1 cellular context compared by ENCODE assay signal in the genomic region with DNA sequence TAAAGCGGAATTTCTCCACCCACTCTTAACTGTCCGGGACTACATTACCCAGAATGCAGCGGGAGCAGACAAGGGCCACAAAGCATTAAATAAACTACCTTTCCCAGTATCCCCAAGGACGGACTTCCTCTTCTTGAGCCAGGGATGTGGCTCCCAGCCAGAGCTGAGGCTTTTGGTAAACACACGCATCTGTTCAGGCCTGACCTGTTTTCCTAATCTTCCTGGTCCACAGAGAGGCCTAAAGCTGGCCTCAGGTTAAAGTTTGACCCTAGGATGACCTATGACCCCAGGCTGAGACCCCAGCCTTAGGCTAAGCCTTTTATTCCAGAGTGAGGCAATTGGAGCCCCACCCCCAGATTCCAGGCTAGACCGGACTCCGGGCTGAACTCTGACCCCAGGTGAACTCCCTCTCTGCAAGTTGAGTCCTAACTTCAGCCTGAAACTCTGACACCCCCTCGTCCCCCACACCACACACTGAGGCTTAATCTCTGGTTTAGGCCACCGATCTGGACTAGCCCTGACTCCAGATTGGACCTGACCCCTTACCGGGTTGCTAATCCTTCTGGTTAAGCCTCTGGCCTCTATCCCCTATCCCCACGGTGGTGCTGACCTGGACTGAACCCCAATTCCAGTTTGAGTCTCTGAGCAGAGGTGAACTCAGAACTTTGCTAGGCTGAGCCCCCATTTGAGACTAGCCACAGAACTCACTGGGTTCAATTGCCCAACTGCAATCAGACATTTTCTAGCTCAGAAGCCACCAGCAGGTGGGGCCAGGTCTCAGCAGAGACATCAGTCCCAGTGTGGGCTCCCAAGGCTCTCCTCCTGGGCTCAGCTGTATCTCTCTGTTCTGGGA.
TF ChIP-seq lines count a peak whose summit lies in the region.

No MANE protein-coding gene starts in this region.

TF ChIP-seq in HEK293, 187 proteins besides CTCF, POLR2A, EP300 and RAD21 (continued from another document):
- TF ChIP-seq, protein P1, sequence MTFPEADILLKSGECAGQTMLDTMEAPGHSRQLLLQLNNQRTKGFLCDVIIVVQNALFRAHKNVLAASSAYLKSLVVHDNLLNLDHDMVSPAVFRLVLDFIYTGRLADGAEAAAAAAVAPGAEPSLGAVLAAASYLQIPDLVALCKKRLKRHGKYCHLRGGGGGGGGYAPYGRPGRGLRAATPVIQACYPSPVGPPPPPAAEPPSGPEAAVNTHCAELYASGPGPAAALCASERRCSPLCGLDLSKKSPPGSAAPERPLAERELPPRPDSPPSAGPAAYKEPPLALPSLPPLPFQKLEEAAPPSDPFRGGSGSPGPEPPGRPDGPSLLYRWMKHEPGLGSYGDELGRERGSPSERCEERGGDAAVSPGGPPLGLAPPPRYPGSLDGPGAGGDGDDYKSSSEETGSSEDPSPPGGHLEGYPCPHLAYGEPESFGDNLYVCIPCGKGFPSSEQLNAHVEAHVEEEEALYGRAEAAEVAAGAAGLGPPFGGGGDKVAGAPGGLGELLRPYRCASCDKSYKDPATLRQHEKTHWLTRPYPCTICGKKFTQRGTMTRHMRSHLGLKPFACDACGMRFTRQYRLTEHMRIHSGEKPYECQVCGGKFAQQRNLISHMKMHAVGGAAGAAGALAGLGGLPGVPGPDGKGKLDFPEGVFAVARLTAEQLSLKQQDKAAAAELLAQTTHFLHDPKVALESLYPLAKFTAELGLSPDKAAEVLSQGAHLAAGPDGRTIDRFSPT (tag by site-specific recombination; IDR thresholded peaks at IDR 0.05), result no peak
- TF ChIP-seq, protein P2, sequence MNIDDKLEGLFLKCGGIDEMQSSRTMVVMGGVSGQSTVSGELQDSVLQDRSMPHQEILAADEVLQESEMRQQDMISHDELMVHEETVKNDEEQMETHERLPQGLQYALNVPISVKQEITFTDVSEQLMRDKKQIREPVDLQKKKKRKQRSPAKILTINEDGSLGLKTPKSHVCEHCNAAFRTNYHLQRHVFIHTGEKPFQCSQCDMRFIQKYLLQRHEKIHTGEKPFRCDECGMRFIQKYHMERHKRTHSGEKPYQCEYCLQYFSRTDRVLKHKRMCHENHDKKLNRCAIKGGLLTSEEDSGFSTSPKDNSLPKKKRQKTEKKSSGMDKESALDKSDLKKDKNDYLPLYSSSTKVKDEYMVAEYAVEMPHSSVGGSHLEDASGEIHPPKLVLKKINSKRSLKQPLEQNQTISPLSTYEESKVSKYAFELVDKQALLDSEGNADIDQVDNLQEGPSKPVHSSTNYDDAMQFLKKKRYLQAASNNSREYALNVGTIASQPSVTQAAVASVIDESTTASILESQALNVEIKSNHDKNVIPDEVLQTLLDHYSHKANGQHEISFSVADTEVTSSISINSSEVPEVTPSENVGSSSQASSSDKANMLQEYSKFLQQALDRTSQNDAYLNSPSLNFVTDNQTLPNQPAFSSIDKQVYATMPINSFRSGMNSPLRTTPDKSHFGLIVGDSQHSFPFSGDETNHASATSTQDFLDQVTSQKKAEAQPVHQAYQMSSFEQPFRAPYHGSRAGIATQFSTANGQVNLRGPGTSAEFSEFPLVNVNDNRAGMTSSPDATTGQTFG (tag by site-specific recombination; IDR thresholded peaks at IDR 0.05; ENCODE audit: borderline replicate concordance), result no peak
- TF ChIP-seq REPIN1 (tag by site-specific recombination; IDR thresholded peaks at IDR 0.05; ENCODE audit: low read depth) (no peak), BCL11B (tag by site-specific recombination; IDR thresholded peaks at IDR 0.05; ENCODE audit: low read depth) (peak; percentile 100), OSR2 (tag by site-specific recombination; IDR thresholded peaks at IDR 0.05) (no peak), ZNF274 (IDR thresholded peaks at IDR 0.05; ENCODE audit: low read length) (no peak), ZNF274 (tag by site-specific recombination; IDR thresholded peaks at IDR 0.05; ENCODE audit: borderline replicate concordance) (no peak), ZNF560 (tag by site-specific recombination; IDR thresholded peaks at IDR 0.05; ENCODE audit: borderline replicate concordance) (no peak), ZNF791 (tag by site-specific recombination; IDR thresholded peaks at IDR 0.05) (no peak), ZNF335 (tag by site-specific recombination; conservative IDR thresholded peaks at IDR 0.05) (no peak; the same call in 1 of the 2 replicates), ZNF621 (tag by site-specific recombination; IDR thresholded peaks at IDR 0.05) (no peak), FEZF1 (tag by site-specific recombination; IDR thresholded peaks at IDR 0.05) (no peak), ZNF221 (tag by site-specific recombination; IDR thresholded peaks at IDR 0.05; ENCODE audit: borderline replicate concordance) (no peak), ZNF350 (tag by site-specific recombination; IDR thresholded peaks at IDR 0.05) (no peak), ZNF624 (tag by site-specific recombination; IDR thresholded peaks at IDR 0.05) (no peak), ZFP69B (tag by site-specific recombination; IDR thresholded peaks at IDR 0.05) (peak; percentile 15; the same call in 1 of the 2 replicates), SP7 (tag by site-specific recombination; IDR thresholded peaks at IDR 0.05) (peak; percentile 10; the same call in 1 of the 2 replicates)
- TF ChIP-seq, protein P3, sequence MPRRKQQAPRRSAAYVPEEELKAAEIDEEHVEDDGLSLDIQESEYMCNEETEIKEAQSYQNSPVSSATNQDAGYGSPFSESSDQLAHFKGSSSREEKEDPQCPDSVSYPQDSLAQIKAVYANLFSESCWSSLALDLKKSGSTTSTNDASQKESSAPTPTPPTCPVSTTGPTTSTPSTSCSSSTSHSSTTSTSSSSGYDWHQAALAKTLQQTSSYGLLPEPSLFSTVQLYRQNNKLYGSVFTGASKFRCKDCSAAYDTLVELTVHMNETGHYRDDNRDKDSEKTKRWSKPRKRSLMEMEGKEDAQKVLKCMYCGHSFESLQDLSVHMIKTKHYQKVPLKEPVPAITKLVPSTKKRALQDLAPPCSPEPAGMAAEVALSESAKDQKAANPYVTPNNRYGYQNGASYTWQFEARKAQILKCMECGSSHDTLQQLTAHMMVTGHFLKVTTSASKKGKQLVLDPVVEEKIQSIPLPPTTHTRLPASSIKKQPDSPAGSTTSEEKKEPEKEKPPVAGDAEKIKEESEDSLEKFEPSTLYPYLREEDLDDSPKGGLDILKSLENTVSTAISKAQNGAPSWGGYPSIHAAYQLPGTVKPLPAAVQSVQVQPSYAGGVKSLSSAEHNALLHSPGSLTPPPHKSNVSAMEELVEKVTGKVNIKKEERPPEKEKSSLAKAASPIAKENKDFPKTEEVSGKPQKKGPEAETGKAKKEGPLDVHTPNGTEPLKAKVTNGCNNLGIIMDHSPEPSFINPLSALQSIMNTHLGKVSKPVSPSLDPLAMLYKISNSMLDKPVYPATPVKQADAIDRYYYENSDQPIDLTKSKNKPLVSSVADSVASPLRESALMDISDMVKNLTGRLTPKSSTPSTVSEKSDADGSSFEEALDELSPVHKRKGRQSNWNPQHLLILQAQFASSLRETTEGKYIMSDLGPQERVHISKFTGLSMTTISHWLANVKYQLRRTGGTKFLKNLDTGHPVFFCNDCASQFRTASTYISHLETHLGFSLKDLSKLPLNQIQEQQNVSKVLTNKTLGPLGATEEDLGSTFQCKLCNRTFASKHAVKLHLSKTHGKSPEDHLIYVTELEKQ (tag by site-specific recombination; IDR thresholded peaks at IDR 0.05; ENCODE audit: borderline replicate concordance), result no peak
- TF ChIP-seq, protein P4, sequence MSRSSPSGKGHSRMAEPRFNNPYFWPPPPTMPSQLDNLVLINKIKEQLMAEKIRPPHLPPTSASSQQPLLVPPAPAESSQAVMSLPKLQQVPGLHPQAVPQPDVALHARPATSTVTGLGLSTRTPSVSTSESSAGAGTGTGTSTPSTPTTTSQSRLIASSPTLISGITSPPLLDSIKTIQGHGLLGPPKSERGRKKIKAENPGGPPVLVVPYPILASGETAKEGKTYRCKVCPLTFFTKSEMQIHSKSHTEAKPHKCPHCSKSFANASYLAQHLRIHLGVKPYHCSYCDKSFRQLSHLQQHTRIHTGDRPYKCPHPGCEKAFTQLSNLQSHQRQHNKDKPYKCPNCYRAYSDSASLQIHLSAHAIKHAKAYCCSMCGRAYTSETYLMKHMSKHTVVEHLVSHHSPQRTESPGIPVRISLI (tag by site-specific recombination; IDR thresholded peaks at IDR 0.05), result no peak
- TF ChIP-seq, protein P5, sequence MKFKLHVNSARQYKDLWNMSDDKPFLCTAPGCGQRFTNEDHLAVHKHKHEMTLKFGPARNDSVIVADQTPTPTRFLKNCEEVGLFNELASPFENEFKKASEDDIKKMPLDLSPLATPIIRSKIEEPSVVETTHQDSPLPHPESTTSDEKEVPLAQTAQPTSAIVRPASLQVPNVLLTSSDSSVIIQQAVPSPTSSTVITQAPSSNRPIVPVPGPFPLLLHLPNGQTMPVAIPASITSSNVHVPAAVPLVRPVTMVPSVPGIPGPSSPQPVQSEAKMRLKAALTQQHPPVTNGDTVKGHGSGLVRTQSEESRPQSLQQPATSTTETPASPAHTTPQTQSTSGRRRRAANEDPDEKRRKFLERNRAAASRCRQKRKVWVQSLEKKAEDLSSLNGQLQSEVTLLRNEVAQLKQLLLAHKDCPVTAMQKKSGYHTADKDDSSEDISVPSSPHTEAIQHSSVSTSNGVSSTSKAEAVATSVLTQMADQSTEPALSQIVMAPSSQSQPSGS (tag by site-specific recombination; IDR thresholded peaks at IDR 0.05; ENCODE audit: low read depth), result no peak
TF ChIP-seq in HEK293: peak in this region for 30.
